Comparison of ENCODE assay signal across 11 cellular contexts in genomic region chr1:182699673-182700350, GRCh38. TPM values are rescaled to one million over a fixed set of nuclear protein-coding genes. Genes with fewer than 3 reads are reported as not detected.
DNase-seq lines count a peak whose midpoint lies in the region; ATAC-seq and TF ChIP-seq lines count a peak whose summit lies in the region.
"Had no signal": no experiment of that assay in that cellular context is flagged by ENCODE, and none has a peak within 500 bp of the region (broad histone marks: within the 10 kb centered on the region; RNA-seq: fewer than 3 reads in every experiment).

No MANE protein-coding gene starts in this region.

- no peak for ATAC-seq in GM21360 (IDR thresholded peaks at IDR 0.05; ENCODE audit: unreplicated experiment)
- no peak for ATAC-seq in GM19455 (IDR thresholded peaks at IDR 0.05; ENCODE audit: unreplicated experiment)
- ATAC-seq: activated CD8-positive, alpha-beta T cell treated with anti-CD3 and anti-CD28 coated beads, Interleukin-2, amount 10 ng/mL, durations not matched to agents 7 days and 5 days had no signal

- WGBS in hepatocyte (ENCODE audit: low lambda C conversion rate, missing lambda C conversion rate) = 37% methylated on average over 22 of the region's 23 CpGs
- 0% methylated on average over 2 of the region's 23 CpGs for WGBS in suprapubic skin

- no peaks in the 10 kb centered on the region for H4K20me1 ChIP-seq in hepatocyte (ENCODE audit: insufficient read depth, poor library complexity, severe bottlenecking)

- H3K4me2 ChIP-seq in hepatocyte = peak overlapping the region; percentile 58

- H3K4me3 ChIP-seq in ascending aorta (peak overlapping the region in 1 of 2 donors; percentile 28), hepatocyte (no peak overlapping the region), suprapubic skin (peak overlapping the region; percentile 33)

- H3K36me3 ChIP-seq in ascending aorta = no peaks in the 10 kb centered on the region
- no peaks in the 10 kb centered on the region for H3K36me3 ChIP-seq in hepatocyte (replicated peaks; ENCODE audit: insufficient read depth, low read depth)
- no peaks in the 10 kb centered on the region for H3K36me3 ChIP-seq in suprapubic skin

- H3K27ac ChIP-seq in ascending aorta (peak overlapping the region; percentile 6 to 16), hepatocyte (no peak overlapping the region), suprapubic skin (peak overlapping the region; percentile 45)

- peak overlapping the region; percentile 10 for H2AFZ ChIP-seq in hepatocyte

- no peaks in the 10 kb centered on the region for H3K9me3 ChIP-seq in ascending aorta
- H3K9me3 ChIP-seq in hepatocyte (ENCODE audit: low read depth) = no peaks in the 10 kb centered on the region
- H3K9me3 ChIP-seq in suprapubic skin = no peaks in the 10 kb centered on the region

- DNase-seq in NCI-H1092 (lab: John Stamatoyannopoulos, UW) = peak; percentile 93
- DNase-seq in ascending aorta (ENCODE audit: low spot score in 2 of 2) = peak in 1 of 2 donors; percentile 65
- DNase-seq in hepatocyte (ENCODE audit: low spot score) = peak; percentile 23
- DNase-seq in suprapubic skin (ENCODE audit: low spot score in 2 of 2) = no peak
- DNase-seq in NK-92 treated with Interleukin-12 subunit alpha and Interleukin-12 subunit beta, amount 100 ng/mL, for 24 hours (lab: John Stamatoyannopoulos, UW) = no peak
- DNase-seq: activated CD8-positive, alpha-beta T cell treated with anti-CD3 and anti-CD28 coated beads, Interleukin-2, amount 10 ng/mL, durations not matched to agents 7 days and 5 days; amniotic stem cell; SHP77 treated with DMSO at 0.1 percent for 48 hours had no signal

- no peaks in the 10 kb centered on the region for H3K9me2 ChIP-seq in hepatocyte (replicated peaks; ENCODE audit: insufficient read depth)

- intact Hi-C loops in ascending aorta (cut with DNase I) = loop anchor here (5.0 kb wide), 1 partner anchor 98 kb away; the partner anchor contains the start of gene RGS16

- H3K27me3 ChIP-seq in ascending aorta (no peaks in the 10 kb centered on the region), hepatocyte (no peaks in the 10 kb centered on the region), suprapubic skin (peaks cover 3% of the 10 kb centered on the region)

- no peak for TF ChIP-seq POLR2A in suprapubic skin (IDR thresholded peaks at IDR 0.05)

- no peaks in the 10 kb centered on the region for H3K79me2 ChIP-seq in hepatocyte

- no peak for TF ChIP-seq CTCF in ascending aorta (IDR thresholded peaks at IDR 0.05)
- TF ChIP-seq CTCF in hepatocyte (IDR thresholded peaks at IDR 0.05; ENCODE audit: poor library complexity) = no peak
- no peak for TF ChIP-seq CTCF in suprapubic skin (IDR thresholded peaks at IDR 0.05)

- H3K4me1 ChIP-seq in ascending aorta (peaks cover 6 to 35% of the 10 kb centered on the region in 2 donors), hepatocyte (ENCODE audit: insufficient read depth) (peaks cover 20% of the 10 kb centered on the region), suprapubic skin (peaks cover 15% of the 10 kb centered on the region)

- no peak for TF ChIP-seq EP300 in suprapubic skin (IDR thresholded peaks at IDR 0.05)

RNA-seq across cellular contexts. Expression of gene RGS8, which starts 15.4 kb away (rescaled TPM):
- total RNA-seq in ascending aorta (not detected), hepatocyte (0.04 TPM in 1 of 2 replicates, not detected in the other), suprapubic skin (not detected)
- polyA plus RNA-seq in hepatocyte = not detected in 2 replicates
- total RNA-seq: activated CD8-positive, alpha-beta T cell treated with anti-CD3 and anti-CD28 coated beads, Interleukin-2, amount 10 ng/mL, durations not matched to agents 7 days and 5 days; osteoblast had no signal

Comparison
In these comparisons a context has a peak if more than half of its experiments do, and no peak if none do; other contexts are left out.
1. DNase-seq: peak in NCI-H1092 (single experiment) and hepatocyte (single experiment); none in suprapubic skin (0 of 2) and NK-92 treated with Interleukin-12 subunit alpha and Interleukin-12 subunit beta, amount 100 ng/mL, for 24 hours (single experiment).